ENCODE assay signal across 8 cellular contexts in the genomic region with DNA sequence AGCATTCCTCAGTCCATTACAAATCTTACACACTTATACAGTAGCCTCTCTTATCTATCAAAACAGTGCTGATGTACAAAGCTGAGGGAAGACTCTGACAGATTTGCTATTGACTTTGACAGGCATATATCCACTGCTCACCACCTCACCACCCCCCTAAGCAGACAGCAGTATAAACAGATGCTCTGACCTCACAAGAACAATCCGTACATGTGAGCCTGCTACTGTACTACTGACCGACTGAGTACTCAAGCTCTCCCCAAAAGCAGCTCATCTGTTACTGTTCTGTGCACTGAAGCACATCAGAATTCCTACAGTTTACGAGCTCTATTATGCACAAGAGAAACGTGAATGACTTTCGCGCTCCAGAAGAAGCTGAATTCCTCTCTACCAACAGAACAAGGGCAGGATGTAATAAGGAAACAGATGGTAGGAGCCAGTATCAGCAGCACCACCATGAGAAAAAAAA.
DNase-seq lines count a peak whose midpoint lies in the region; ATAC-seq, FAIRE-seq and TF ChIP-seq lines count a peak whose summit lies in the region.

No MANE protein-coding gene starts in this region.

- H3K27ac Mint-ChIP-seq in osteocyte (ENCODE audit: unreplicated experiment) (peak overlapping the region; percentile 51), T-cell (no peak overlapping the region)
- H3K27ac Mint-ChIP-seq in activated T-helper 17 cell treated with anti-CD3 and anti-CD28 coated beads, Interleukin-2, amount 50 U/mL, for 72 hours = no peak overlapping the region

- H3K27me3 ChIP-seq in endothelial cell of umbilical vein (ENCODE audit: control insufficient read depth in 2 of 2, insufficient read depth in 2 of 2, low read length in 2 of 2) (no peaks in the 10 kb centered on the region), gastrocnemius medialis (no peaks in the 10 kb centered on the region)

- CTCF ChIA-PET in endothelial cell of umbilical vein (lab: Charles Lee) (interaction anchor here (0.8 to 1.9 kb wide), 8 partner anchors 8 to 336 kb away, joined by 3 to 6 read pairs (median 4); no protein-coding TSS in a partner anchor), T-cell (lab: Charles Lee) (no interaction called here)

- TF ChIP-seq POLR2A in endothelial cell of umbilical vein (IDR thresholded peaks at IDR 0.05; ENCODE audit: low read depth, low read length) = no peak
- TF ChIP-seq POLR2A in gastrocnemius medialis (IDR thresholded peaks at IDR 0.05) = no peak

- intact Hi-C loops in endothelial cell of umbilical vein (cut with micrococcal nuclease) (loop anchor here (1.0 to 5.0 kb wide), 3 partner anchors 26 to 240 kb away; no protein-coding TSS in a partner anchor), gastrocnemius medialis (cut with DNase I; ENCODE audit: low total_unique reads) (no loop called here)

- peak; percentile 40 for DNase-seq in ELR (ENCODE audit: low read depth)
- DNase-seq in NCI-H2227 (lab: John Stamatoyannopoulos, UW; ENCODE audit: unreplicated experiment) = peak; percentile 43
- peak; percentile 95 for DNase-seq in endothelial cell of umbilical vein (ENCODE audit: low read depth, low spot score)
- DNase-seq in osteocyte (ENCODE audit: extremely low spot score, unreplicated experiment) = no peak
- DNase-seq in T-cell = no peak
- no peak for DNase-seq in gastrocnemius medialis
- no peak for DNase-seq in activated CD4-positive, alpha-beta T cell treated with anti-CD3 and anti-CD28 coated beads for 4 hours

- no peaks in the 10 kb centered on the region for H3K36me3 ChIP-seq in endothelial cell of umbilical vein (ENCODE audit: control insufficient read depth in 2 of 2, extremely low read depth in 1 of 2, insufficient read depth in 2 of 2, low read length in 2 of 2)
- H3K36me3 ChIP-seq in gastrocnemius medialis = no peaks in the 10 kb centered on the region

- H3K9me3 Mint-ChIP-seq in osteocyte (ENCODE audit: unreplicated experiment) = no peaks in the 10 kb centered on the region
- H3K9me3 Mint-ChIP-seq in T-cell = no peaks in the 10 kb centered on the region
- no peaks in the 10 kb centered on the region for H3K9me3 Mint-ChIP-seq in activated T-helper 17 cell treated with anti-CD3 and anti-CD28 coated beads, Interleukin-2, amount 50 U/mL, for 72 hours

- H3K27me3 Mint-ChIP-seq in osteocyte (ENCODE audit: unreplicated experiment) = no peaks in the 10 kb centered on the region
- peaks cover 0 to 3% of the 10 kb centered on the region in 2 donors for H3K27me3 Mint-ChIP-seq in T-cell
- peaks cover 3% of the 10 kb centered on the region for H3K27me3 Mint-ChIP-seq in activated T-helper 17 cell treated with anti-CD3 and anti-CD28 coated beads, Interleukin-2, amount 50 U/mL, for 72 hours

- H3K36me3 Mint-ChIP-seq in osteocyte (ENCODE audit: unreplicated experiment) (no peaks in the 10 kb centered on the region), T-cell (no peaks in the 10 kb centered on the region)
- H3K36me3 Mint-ChIP-seq in activated T-helper 17 cell treated with anti-CD3 and anti-CD28 coated beads, Interleukin-2, amount 50 U/mL, for 72 hours (ENCODE audit: low read depth) = no peaks in the 10 kb centered on the region

- H3K4me1 Mint-ChIP-seq in osteocyte (ENCODE audit: unreplicated experiment) (peaks cover 13% of the 10 kb centered on the region), T-cell (peaks cover 0 to 2% (median 0%) of the 10 kb centered on the region in 3 donors)
- H3K4me1 Mint-ChIP-seq in activated T-helper 17 cell treated with anti-CD3 and anti-CD28 coated beads, Interleukin-2, amount 50 U/mL, for 72 hours = no peaks in the 10 kb centered on the region

- H3K9ac ChIP-seq in endothelial cell of umbilical vein (replicated peaks; ENCODE audit: extremely low read depth, insufficient read depth, low read length) = no peak overlapping the region

- H4K20me1 ChIP-seq in endothelial cell of umbilical vein (replicated peaks; ENCODE audit: control insufficient read depth, extremely low read depth, insufficient read depth, low read length) = no peaks in the 10 kb centered on the region

- H3K9me3 ChIP-seq in endothelial cell of umbilical vein (replicated peaks; ENCODE audit: control insufficient read depth, insufficient read depth, low read length) (no peaks in the 10 kb centered on the region), gastrocnemius medialis (no peaks in the 10 kb centered on the region)

- peak; percentile 84 for FAIRE-seq in endothelial cell of umbilical vein (lab: Jason Lieb, UNC)

- ATAC-seq in T-cell (replicated peaks in 1 of 4) = no peak
- ATAC-seq in gastrocnemius medialis = no peak
- ATAC-seq in activated T-helper 17 cell treated with anti-CD3 and anti-CD28 coated beads, Interleukin-2, amount 50 U/mL, for 72 hours (replicated peaks) = no peak

- H3K27ac ChIP-seq in endothelial cell of umbilical vein (ENCODE audit: insufficient read depth, low read depth, low read length) = peak overlapping the region; percentile 56
- no peak overlapping the region for H3K27ac ChIP-seq in gastrocnemius medialis

- POLR2A ChIA-PET in endothelial cell of umbilical vein (lab: Charles Lee) = interaction anchor here (0.5 kb wide), 1 partner anchor 206 kb away, joined by 3 read pairs; no protein-coding TSS in a partner anchor
- POLR2A ChIA-PET in T-cell (lab: Charles Lee) = no interaction called here

- H3K79me2 ChIP-seq in endothelial cell of umbilical vein (ENCODE audit: control insufficient read depth, insufficient read depth, low read length) = no peaks in the 10 kb centered on the region

- in situ Hi-C loops in gastrocnemius medialis (cut with MboI; ENCODE audit: low sequenced_read_pairs in 4 of 4) = no loop called here

- peak overlapping the region in 2 of 3 experiments; percentile 15 to 20 for H3K4me3 ChIP-seq in endothelial cell of umbilical vein (replicated peaks in 1 of 3; ENCODE audit: insufficient read depth in 1 of 3, low read depth in 1 of 3, low read length in 3 of 3)
- peak overlapping the region in 2 of 4 donors; percentile 3 to 18 for H3K4me3 ChIP-seq in gastrocnemius medialis

- BruUV-seq in endothelial cell of umbilical vein (replicated peaks; lab: Mats Ljungman, UMichigan) = no TSS peak

- H3K4me3 Mint-ChIP-seq in osteocyte (ENCODE audit: unreplicated experiment) (peak overlapping the region; percentile 47), T-cell (no peak overlapping the region)
- no peak overlapping the region for H3K4me3 Mint-ChIP-seq in activated T-helper 17 cell treated with anti-CD3 and anti-CD28 coated beads, Interleukin-2, amount 50 U/mL, for 72 hours

- TF ChIP-seq CTCF in endothelial cell of umbilical vein (IDR thresholded peaks at IDR 0.05; ENCODE audit: extremely low read depth in 1 of 2, insufficient read depth in 1 of 2, low read depth in 1 of 2, low read length in 2 of 2) (no peak), osteocyte (IDR thresholded peaks at IDR 0.05) (no peak), gastrocnemius medialis (IDR thresholded peaks at IDR 0.05 in 4 of 5, conservative IDR thresholded peaks at IDR 0.05 in 1 of 5) (no peak)

- H3K4me2 ChIP-seq in endothelial cell of umbilical vein (ENCODE audit: insufficient read depth, low read length) = peak overlapping the region; percentile 64

- H2AFZ ChIP-seq in endothelial cell of umbilical vein (ENCODE audit: low read depth, low read length) = peak overlapping the region; percentile 78

- dilution Hi-C loops in endothelial cell of umbilical vein (cut with MboI; ENCODE audit: extremely low pct_ligation_motif_present, low sequenced_read_pairs) = no loop called here

- peaks cover 10% of the 10 kb centered on the region for H3K4me1 ChIP-seq in endothelial cell of umbilical vein (ENCODE audit: control insufficient read depth, extremely low read depth, insufficient read depth, low read length)
- no peaks in the 10 kb centered on the region for H3K4me1 ChIP-seq in gastrocnemius medialis

- H3K9me1 ChIP-seq in endothelial cell of umbilical vein (replicated peaks; ENCODE audit: control insufficient read depth, extremely low read depth, insufficient read depth, low read length) = peaks cover 2% of the 10 kb centered on the region

TF ChIP-seq in endothelial cell of umbilical vein, 7 proteins besides CTCF, POLR2A, EP300 and RAD21:
- TF ChIP-seq MAX (IDR thresholded peaks at IDR 0.05; ENCODE audit: insufficient read depth, insufficient read length) (no peak), POLR2AphosphoS5 (IDR thresholded peaks at IDR 0.05; ENCODE audit: insufficient read depth, low read depth, low read length) (no peak), GATA2 (IDR thresholded peaks at IDR 0.05; ENCODE audit: insufficient read depth, insufficient read length, low read depth, low read length) (peak; percentile 15)

Comparison
In these comparisons a context has a peak if more than half of its experiments do, and no peak if none do; other contexts are left out.
1. DNase-seq: peak in ELR (single experiment), NCI-H2227 (single experiment) and endothelial cell of umbilical vein (single experiment); none in osteocyte (single experiment), T-cell (0 of 34), gastrocnemius medialis (0 of 2) and activated CD4-positive, alpha-beta T cell treated with anti-CD3 and anti-CD28 coated beads for 4 hours (0 of 2).